8 cellular contexts compared by ENCODE assay signal in the genomic region with DNA sequence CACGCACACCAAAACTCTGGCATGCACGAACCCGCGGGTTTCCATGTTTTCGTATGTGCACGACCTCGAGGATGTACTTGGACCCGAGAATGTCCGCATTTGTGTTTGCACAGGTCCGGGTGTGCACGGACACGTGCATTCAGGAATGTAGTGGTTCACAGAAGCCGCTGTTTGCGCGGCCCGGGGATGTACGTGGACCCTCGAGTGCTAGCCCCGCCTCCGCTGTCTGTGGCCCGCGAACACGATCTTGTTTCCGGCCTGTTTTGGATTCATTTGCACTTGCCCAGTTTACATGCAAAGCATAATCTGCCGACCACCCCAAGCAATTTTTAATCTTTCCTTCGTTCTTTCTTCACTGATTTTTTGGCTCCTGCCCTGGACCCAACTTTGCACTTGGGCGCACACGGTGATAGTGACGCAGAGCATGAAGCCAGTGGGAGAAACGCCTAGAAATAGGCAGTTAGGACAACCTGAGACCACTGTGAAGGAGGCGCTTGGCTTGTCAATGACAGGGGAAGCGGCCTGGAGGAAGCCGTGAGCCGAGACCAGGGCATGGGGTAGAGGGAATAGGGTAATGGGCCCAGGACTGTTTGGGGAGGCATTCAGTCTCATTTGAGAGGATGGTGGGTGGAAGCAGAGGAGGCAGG. TPM values are rescaled to one million over a fixed set of nuclear protein-coding genes. Genes with fewer than 3 reads are reported as not detected.
DNase-seq lines count a peak whose midpoint lies in the region; ATAC-seq and TF ChIP-seq lines count a peak whose summit lies in the region.

No MANE protein-coding gene starts in this region.

- in situ Hi-C loops in astrocyte of the cerebellum (cut with HindIII; ENCODE audit: low sequenced_read_pairs) (no loop called here), transverse colon (cut with MboI; ENCODE audit: low pct_ligation_motif_present in 1 of 4, low pct_unique_long_range_greater_than_20kb in 1 of 4, low sequenced_read_pairs in 3 of 4) (loop anchor here in 1 of 4 donors (10.0 kb wide), 1 partner anchor 48 kb away; no protein-coding TSS in a partner anchor), G401 (cut with HindIII; ENCODE audit: low sequenced_read_pairs) (no loop called here)

- peaks cover 2% of the 10 kb centered on the region for H3K36me3 Mint-ChIP-seq in memory B cell

- H3K4me3 ChIP-seq in astrocyte of the cerebellum (ENCODE audit: low read depth, low read length) = peak overlapping the region; percentile 23
- H3K4me3 ChIP-seq in transverse colon = peak overlapping the region in 2 of 4 donors; percentile 31 to 44

- H3K36me3 ChIP-seq in transverse colon = no peaks in the 10 kb centered on the region

- no peak for TF ChIP-seq POLR2A in transverse colon (IDR thresholded peaks at IDR 0.05)

- DNase-seq in activated CD8-positive, alpha-beta memory T cell treated with anti-CD3 and anti-CD28 coated beads, Interleukin-2, amount 50 U/mL, for 48 hours = peak; percentile 51
- no peak for DNase-seq in activated CD8-positive, alpha-beta memory T cell treated with anti-CD3 and anti-CD28 coated beads, Interleukin-2, amount 50 U/mL, for 4 hours
- DNase-seq in astrocyte of the cerebellum (ENCODE audit: low read depth) = no peak
- DNase-seq in memory B cell (ENCODE audit: low spot score in 2 of 2) = no peak
- no peak for DNase-seq in transverse colon
- DNase-seq in SW 1271 (lab: John Stamatoyannopoulos, UW) = no peak
- DNase-seq in G401 (ENCODE audit: low spot score) = no peak

- no peak for ATAC-seq in memory B cell (ENCODE audit: low read depth)
- ATAC-seq in GM21515 (IDR thresholded peaks at IDR 0.05; ENCODE audit: unreplicated experiment) = no peak

- peak overlapping the region; percentile 96 to 100 (median 98) for H3K27ac ChIP-seq in transverse colon

- TF ChIP-seq EP300 in transverse colon (IDR thresholded peaks at IDR 0.05; ENCODE audit: low read depth) = no peak

- H3K9me3 ChIP-seq in transverse colon = no peaks in the 10 kb centered on the region

- peaks cover 24% of the 10 kb centered on the region for H3K4me1 Mint-ChIP-seq in memory B cell

- H3K4me3 Mint-ChIP-seq in memory B cell = peak overlapping the region; percentile 78

- intact Hi-C loops in transverse colon (cut with DNase I; ENCODE audit: low total_unique reads) = no loop called here

- no peaks in the 10 kb centered on the region for H3K27me3 ChIP-seq in transverse colon

- 92 to 94% methylated on average over 5 to 34 of the region's 34 CpGs for WGBS in transverse colon (ENCODE audit: low coverage in 1 of 2), 2 donors

- H3K27me3 Mint-ChIP-seq in memory B cell = no peaks in the 10 kb centered on the region

- H3K9me3 Mint-ChIP-seq in memory B cell = peaks cover 4% of the 10 kb centered on the region

- peaks cover 12 to 58% (median 33%) of the 10 kb centered on the region in 4 donors for H3K4me1 ChIP-seq in transverse colon

- TF ChIP-seq CTCF in astrocyte of the cerebellum (IDR thresholded peaks at IDR 0.05; ENCODE audit: low read depth, low read length, missing control alignments) = no peak
- TF ChIP-seq CTCF in transverse colon (IDR thresholded peaks at IDR 0.05) = peak in 1 of 5 experiments; percentile 7

- peak overlapping the region; percentile 96 for H3K27ac Mint-ChIP-seq in memory B cell

RNA-seq across cellular contexts. Expression of gene PTMA, which starts 45.4 kb away (rescaled TPM):
- total RNA-seq in transverse colon = 1,000 to 10,000 TPM in 1 of 4 donors, 100 to 1,000 TPM in 3; 478 to 1,487 (median 685) TPM
- total RNA-seq in G401 (2014; rRNA removed; shearing (Covaris generic)) = 1,275 and 1,509 TPM in 2 replicates
